Comparison of ENCODE assay signal across 14 cellular contexts in genomic region chr6:50724381-50725124, GRCh38.
DNase-seq lines count a peak whose midpoint lies in the region.
"Had no signal": no experiment of that assay in that cellular context is flagged by ENCODE, and none has a peak within 500 bp of the region (broad histone marks: within the 10 kb centered on the region; RNA-seq: fewer than 3 reads in every experiment).

No MANE protein-coding gene starts in this region.

- H3K9me3 ChIP-seq in iPS-15b (ENCODE audit: control insufficient read depth, insufficient read depth, low read length), result no peaks in the 10 kb centered on the region
- H3K9me3 ChIP-seq: Caco-2, SJCRH30 had no signal

- peak overlapping the region; percentile 27 for H3K4me3 ChIP-seq in iPS-15b (ENCODE audit: low read depth, low read length)
- H3K4me3 ChIP-seq: SJCRH30 had no signal

- H3K9ac ChIP-seq in iPS-15b (ENCODE audit: low read depth, low read length), result no peak overlapping the region

- DNase-seq in COLO668 (lab: John Stamatoyannopoulos, UW; ENCODE audit: unreplicated experiment) (peak; percentile 78), DMS79 treated with DMSO at 0.1 percent for 48 hours (lab: John Stamatoyannopoulos, UW) (peak; percentile 12), NCI-H748 (lab: John Stamatoyannopoulos, UW; ENCODE audit: unreplicated experiment) (peak; percentile 73), CD1c-positive myeloid dendritic cell (ENCODE audit: extremely low spot score) (no peak), NCI-H2196 (lab: John Stamatoyannopoulos, UW; ENCODE audit: unreplicated experiment) (no peak), AG08396 (ENCODE audit: low spot score) (no peak)
- DNase-seq: activated T-cell treated with anti-CD3 and anti-CD28 coated beads for 4 hours, Caco-2, cortex of kidney, mesenchymal stem cell, NCI-H1048, nucleus accumbens, SJCRH30 had no signal

- H3K36me3 ChIP-seq in iPS-15b (ENCODE audit: control insufficient read depth, insufficient read depth, low read length), result no peaks in the 10 kb centered on the region
- H3K36me3 ChIP-seq: SJCRH30 had no signal

- peaks cover 9% of the 10 kb centered on the region for H3K4me1 ChIP-seq in iPS-15b (ENCODE audit: control insufficient read depth, insufficient read depth, low read length)
- H3K4me1 ChIP-seq: Caco-2, SJCRH30 had no signal

- H3K27me3 ChIP-seq in iPS-15b (ENCODE audit: control insufficient read depth, insufficient read depth, low read length), result peaks cover 98% of the 10 kb centered on the region
- H3K27me3 ChIP-seq: SJCRH30 had no signal

Comparison
In these comparisons a context has a peak if more than half of its experiments do, and no peak if none do; other contexts are left out.
1. DNase-seq: peak in COLO668 (single experiment), DMS79 treated with DMSO at 0.1 percent for 48 hours (single experiment) and NCI-H748 (single experiment); none in CD1c-positive myeloid dendritic cell (single experiment), NCI-H2196 (single experiment) and AG08396 (single experiment).